In genomic region chr2:107383706-107384105, GRCh38 we compare ENCODE assay signal across 19 cellular contexts.
"Had no signal": no experiment of that assay in that cellular context is flagged by ENCODE, and none has a peak within 500 bp of the region (broad histone marks: within the 10 kb centered on the region; RNA-seq: fewer than 3 reads in every experiment).

No MANE protein-coding gene starts in this region.

- H3K36me3 ChIP-seq: colonic mucosa, left ventricle myocardium inferior, thoracic aorta, uterus had no signal

- H3K4me3 ChIP-seq: colonic mucosa, left ventricle myocardium inferior, lung, thoracic aorta, uterus had no signal

- H3K9me3 ChIP-seq: colonic mucosa, thoracic aorta, uterus had no signal

- DNase-seq: activated B cell treated with CpG ODN at 0.5 μM for 24 hours; activated CD4-positive, alpha-beta T cell treated with anti-CD3 and anti-CD28 coated beads, Interleukin-2, amount 50 U/mL, for 1 hour; activated CD8-positive, alpha-beta T cell treated with anti-CD3 and anti-CD28 coated beads for 36 hours; activated gamma-delta T cell treated with Interleukin-2 at 50 U/mL for 16 hours; activated naive CD4-positive, alpha-beta T cell treated with anti-CD3 and anti-CD28 coated beads, Interleukin-2, amount 50 U/mL, for 16 hours; activated T-cell treated with anti-CD3 and anti-CD28 coated beads, Interleukin-2, amount 50 U/mL, for 4 hours; colonic mucosa; effector memory CD4-positive, alpha-beta T cell; islet precursor cell; left ventricle myocardium inferior; mesendoderm; naive B cell; right cardiac atrium; stimulated activated CD4-positive, alpha-beta T cell treated with anti-CD3 and anti-CD28 coated beads, Interleukin-2, amount 100 ng/mL, for 48 hours; stimulated activated naive CD4-positive, alpha-beta T cell treated with Interleukin-2 at 50 U/mL for 16 hours; uterus had no signal

- H3K4me1 ChIP-seq: colonic mucosa, left ventricle myocardium inferior, parathyroid adenoma, uterus had no signal

- H3K27ac ChIP-seq: colonic mucosa, left ventricle myocardium inferior, parathyroid adenoma, thoracic aorta, uterus had no signal

- H3K27me3 ChIP-seq: colonic mucosa, uterus had no signal
